ENCODE assay signal across 1 cellular context in genomic region chr1:145957443-145958319, GRCh38.
TF ChIP-seq lines count a peak whose summit lies in the region.

Gene LIX1L (minus strand): TSS chr1:145958017. CDS start chr1:145957927, 90 bp downstream.

TF ChIP-seq in HepG2, 621 proteins besides CTCF, POLR2A, EP300 and RAD21 (continued from another document and continues in another):
- TF ChIP-seq CREM (IDR thresholded peaks at IDR 0.05) (peak; percentile 17; the same call in 1 of the 2 replicates), CREM (CRISPR knock-in tag; IDR thresholded peaks at IDR 0.05) (no peak), ARNT2 (CRISPR knock-in tag; IDR thresholded peaks at IDR 0.05; ENCODE audit: low read depth) (peak; percentile 56; the same call in 1 of the 2 replicates), TBX3 (IDR thresholded peaks at IDR 0.05; ENCODE audit: borderline replicate concordance) (no peak), GMEB1 (CRISPR knock-in tag; IDR thresholded peaks at IDR 0.05; ENCODE audit: borderline replicate concordance) (no peak; the same call in 1 of the 2 replicates), THAP11 (CRISPR knock-in tag; IDR thresholded peaks at IDR 0.05) (no peak; the same call in 1 of the 2 replicates), ZNF615 (CRISPR knock-in tag; IDR thresholded peaks at IDR 0.05; ENCODE audit: borderline replicate concordance) (no peak), ZBED4 (CRISPR knock-in tag; IDR thresholded peaks at IDR 0.05; ENCODE audit: borderline replicate concordance) (no peak), CCDC6 (CRISPR knock-in tag; IDR thresholded peaks at IDR 0.05) (no peak), MXD3 (CRISPR knock-in tag; IDR thresholded peaks at IDR 0.05) (0 out of 2 replicates have a peak, but pooled peaks have one; percentile 18), NCOA1 (CRISPR knock-in tag; IDR thresholded peaks at IDR 0.05) (no peak), ZNF598 (CRISPR knock-in tag; IDR thresholded peaks at IDR 0.05; ENCODE audit: borderline replicate concordance) (no peak), HNF4A (CRISPR knock-in tag; IDR thresholded peaks at IDR 0.05) (no peak), ZFX (CRISPR knock-in tag; IDR thresholded peaks at IDR 0.05; ENCODE audit: low read depth) (peak; percentile 74), SNAI1 (CRISPR knock-in tag; IDR thresholded peaks at IDR 0.05; ENCODE audit: borderline replicate concordance) (no peak), ARHGAP35 (CRISPR knock-in tag; IDR thresholded peaks at IDR 0.05; ENCODE audit: borderline replicate concordance) (no peak), SAP130 (CRISPR knock-in tag; IDR thresholded peaks at IDR 0.05; ENCODE audit: low read depth) (peak; percentile 83), ZNF276 (CRISPR knock-in tag; IDR thresholded peaks at IDR 0.05; ENCODE audit: low read depth) (no peak), TGIF2 (CRISPR knock-in tag; IDR thresholded peaks at IDR 0.05) (peak; percentile 34), MED13 (CRISPR knock-in tag; IDR thresholded peaks at IDR 0.05) (0 out of 2 replicates have a peak, but pooled peaks have one; percentile 35), MTF2 (CRISPR knock-in tag; IDR thresholded peaks at IDR 0.05; ENCODE audit: borderline replicate concordance) (no peak), TOE1 (CRISPR knock-in tag; IDR thresholded peaks at IDR 0.05) (no peak), STAT5B (CRISPR knock-in tag; IDR thresholded peaks at IDR 0.05) (no peak), ZNF788 (CRISPR knock-in tag; IDR thresholded peaks at IDR 0.05; ENCODE audit: borderline replicate concordance) (peak; percentile 34; the same call in 1 of the 2 replicates), NFRKB (IDR thresholded peaks at IDR 0.05) (no peak), TOPORS (CRISPR knock-in tag; IDR thresholded peaks at IDR 0.05) (0 out of 2 replicates have a peak, but pooled peaks have one; percentile 36), DRAP1 (CRISPR knock-in tag; IDR thresholded peaks at IDR 0.05) (peak; percentile 77), ZNF646 (CRISPR knock-in tag; IDR thresholded peaks at IDR 0.05) (no peak), HOXA5 (CRISPR knock-in tag; IDR thresholded peaks at IDR 0.05) (no peak; the same call in 1 of the 2 replicates), ZNF607 (CRISPR knock-in tag; IDR thresholded peaks at IDR 0.05; ENCODE audit: borderline replicate concordance) (peak; percentile 72; the same call in 1 of the 2 replicates), ZBTB20 (CRISPR knock-in tag; IDR thresholded peaks at IDR 0.05; ENCODE audit: borderline replicate concordance, low read depth) (no peak), NFE2L2 (IDR thresholded peaks at IDR 0.05; ENCODE audit: low read length) (no peak), ZNF234 (CRISPR knock-in tag; conservative IDR thresholded peaks at IDR 0.05) (no peak), ZSCAN5A (CRISPR knock-in tag; IDR thresholded peaks at IDR 0.05; ENCODE audit: borderline replicate concordance) (no peak), FOXM1 (CRISPR knock-in tag; IDR thresholded peaks at IDR 0.05) (no peak), MXD4 (CRISPR knock-in tag; IDR thresholded peaks at IDR 0.05) (0 out of 2 replicates have a peak, but pooled peaks have one; percentile 16), ZNF75D (CRISPR knock-in tag; IDR thresholded peaks at IDR 0.05; ENCODE audit: borderline replicate concordance) (no peak), ZNF580 (CRISPR knock-in tag; IDR thresholded peaks at IDR 0.05; ENCODE audit: borderline replicate concordance, low read depth) (0 out of 2 replicates have a peak, but pooled peaks have one; percentile 13), ZFP36L1 (CRISPR knock-in tag; IDR thresholded peaks at IDR 0.05) (no peak), ZFP1 (CRISPR knock-in tag; IDR thresholded peaks at IDR 0.05) (no peak), PTBP1 (IDR thresholded peaks at IDR 0.05; ENCODE audit: low read depth, low read length, poor library complexity, severe bottlenecking) (no peak), IKZF5 (CRISPR knock-in tag; IDR thresholded peaks at IDR 0.05) (no peak; the same call in 1 of the 2 replicates), HNRNPK (IDR thresholded peaks at IDR 0.05; ENCODE audit: low read depth, low read length, poor library complexity, severe bottlenecking) (no peak), TCF12 (IDR thresholded peaks at IDR 0.05) (no peak), TCF12 (CRISPR knock-in tag; IDR thresholded peaks at IDR 0.05) (no peak), ZNF639 (CRISPR knock-in tag; conservative IDR thresholded peaks at IDR 0.05) (no peak), KDM2A (CRISPR knock-in tag; IDR thresholded peaks at IDR 0.05; ENCODE audit: borderline replicate concordance, low read depth) (0 out of 2 replicates have a peak, but pooled peaks have one; percentile 61)
